ENCODE assay signal across 1 cellular context in the genomic region with DNA sequence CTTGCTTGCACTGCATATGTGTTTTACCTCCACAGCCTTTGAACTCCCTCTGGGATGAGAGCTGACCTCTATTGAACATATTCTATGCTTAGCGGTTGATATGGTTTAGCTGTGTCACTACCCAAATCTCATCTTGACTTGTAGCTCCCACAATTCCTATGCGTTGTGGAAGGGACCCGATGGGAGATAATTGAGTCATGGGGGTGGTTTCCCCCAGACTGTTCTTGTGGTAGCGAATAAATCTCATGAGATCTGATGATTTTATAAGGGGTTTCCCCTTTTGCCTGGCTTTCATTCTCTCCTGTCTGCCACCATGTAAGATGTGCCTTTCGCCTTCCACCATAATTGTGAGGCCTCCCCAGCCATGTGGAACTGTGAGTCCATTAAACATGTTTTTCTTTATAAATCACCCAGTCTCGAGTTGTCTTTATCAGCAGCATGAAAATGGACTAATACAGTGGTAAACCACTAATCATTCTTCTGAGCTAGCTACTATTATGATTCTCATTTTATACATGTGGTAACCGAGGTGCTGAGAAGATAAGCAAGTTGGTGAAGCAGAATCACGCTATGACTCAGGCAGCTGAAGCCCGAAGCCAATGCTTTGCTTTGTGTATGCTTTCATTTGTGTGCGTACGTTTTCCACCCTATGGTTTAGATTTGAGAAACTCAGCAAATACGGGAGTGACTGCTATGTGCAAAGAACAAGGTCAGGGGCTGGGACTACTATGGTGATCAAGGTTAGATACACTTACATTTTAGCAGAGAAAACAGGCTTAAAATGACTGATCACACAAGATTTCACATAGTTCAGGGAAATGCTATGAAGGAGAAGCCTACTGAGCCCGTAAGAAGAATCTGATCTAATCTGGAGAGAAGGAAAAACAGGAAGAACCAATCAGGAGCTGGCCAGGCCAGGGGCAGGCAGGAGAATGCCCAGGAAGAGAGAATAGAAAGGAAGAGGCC.
TF ChIP-seq lines count a peak whose summit lies in the region.

No MANE protein-coding gene starts in this region.

TF ChIP-seq in HepG2, 621 proteins besides CTCF, POLR2A, EP300 and RAD21 (continued from another document):
- TF ChIP-seq ZNF407 (CRISPR knock-in tag; IDR thresholded peaks at IDR 0.05; ENCODE audit: not compliant biosample characterization) (no peak), ZNF263 (CRISPR knock-in tag; IDR thresholded peaks at IDR 0.05) (0 out of 2 replicates have a peak, but pooled peaks have one; percentile 33), MEIS2 (CRISPR knock-in tag; IDR thresholded peaks at IDR 0.05) (no peak), MIXL1 (CRISPR knock-in tag; IDR thresholded peaks at IDR 0.05) (peak; percentile 61; the same call in 1 of the 2 replicates), GABPA (IDR thresholded peaks at IDR 0.05; ENCODE audit: low read depth, low read length) (no peak), GABPA (CRISPR knock-in tag; IDR thresholded peaks at IDR 0.05; ENCODE audit: low read depth) (no peak), ZHX2 (IDR thresholded peaks at IDR 0.05; ENCODE audit: low read depth) (no peak), ZHX2 (CRISPR knock-in tag; IDR thresholded peaks at IDR 0.05; ENCODE audit: borderline replicate concordance) (no peak), RFX5 (IDR thresholded peaks at IDR 0.05; ENCODE audit: low read depth, low read length) (no peak), SMAD3 (CRISPR knock-in tag; IDR thresholded peaks at IDR 0.05) (0 out of 2 replicates have a peak, but pooled peaks have one; percentile 28), ZNF484 (CRISPR knock-in tag; IDR thresholded peaks at IDR 0.05; ENCODE audit: borderline replicate concordance, low read depth) (no peak)
- TF ChIP-seq, protein P1, sequence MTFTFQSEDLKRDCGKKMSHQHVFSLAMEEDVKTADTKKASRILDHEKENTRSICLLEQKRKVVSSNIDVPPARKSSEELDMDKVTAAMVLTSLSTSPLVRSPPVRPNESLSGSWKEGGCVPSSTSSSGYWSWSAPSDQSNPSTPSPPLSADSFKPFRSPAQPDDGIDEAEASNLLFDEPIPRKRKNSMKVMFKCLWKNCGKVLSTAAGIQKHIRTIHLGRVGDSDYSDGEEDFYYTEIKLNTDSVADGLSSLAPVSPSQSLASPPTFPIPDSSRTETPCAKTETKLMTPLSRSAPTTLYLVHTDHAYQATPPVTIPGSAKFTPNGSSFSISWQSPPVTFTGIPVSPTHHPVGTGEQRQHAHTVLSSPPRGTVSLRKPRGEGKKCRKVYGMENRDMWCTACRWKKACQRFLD (CRISPR knock-in tag; IDR thresholded peaks at IDR 0.05; ENCODE audit: borderline replicate concordance): no peak
TF ChIP-seq in HepG2: peak in this region for 184.
